ENCODE assay signal across 9 cellular contexts in genomic region chr20:1265226-1265915, GRCh38. TPM values are rescaled to one million over a fixed set of nuclear protein-coding genes. Genes with fewer than 3 reads are reported as not detected.
DNase-seq lines count a peak whose midpoint lies in the region; ATAC-seq and TF ChIP-seq lines count a peak whose summit lies in the region.
"Had no signal": no experiment of that assay in that cellular context is flagged by ENCODE, and none has a peak within 500 bp of the region (broad histone marks: within the 10 kb centered on the region; RNA-seq: fewer than 3 reads in every experiment).

No MANE protein-coding gene starts in this region.

- ATAC-seq in HG03520 (IDR thresholded peaks at IDR 0.05; ENCODE audit: unreplicated experiment) = no peak
- ATAC-seq in HG03457 (IDR thresholded peaks at IDR 0.05; ENCODE audit: unreplicated experiment) = no peak

- TF ChIP-seq POLR2A in Peyer's patch (IDR thresholded peaks at IDR 0.05) (no peak), esophagus muscularis mucosa (IDR thresholded peaks at IDR 0.05; ENCODE audit: low read depth) (no peak)

- H3K4me3 ChIP-seq in GM06990 (replicated peaks; ENCODE audit: low read depth, low read length) (peak overlapping the region; percentile 68), Peyer's patch (peak overlapping the region in 3 of 4 donors; percentile 72 to 96 (median 80)), esophagus muscularis mucosa (peak overlapping the region; percentile 63 to 96 (median 95)), rectal smooth muscle tissue (ENCODE audit: low read length) (peak overlapping the region; percentile 75)

- intact Hi-C loops in esophagus muscularis mucosa (cut with DNase I) = no loop called here

- peaks cover 0 to 13% (median 2%) of the 10 kb centered on the region in 4 donors for H3K4me1 ChIP-seq in Peyer's patch
- peaks cover 17 to 37% (median 24%) of the 10 kb centered on the region in 4 donors for H3K4me1 ChIP-seq in esophagus muscularis mucosa
- peaks cover 4% of the 10 kb centered on the region for H3K4me1 ChIP-seq in rectal smooth muscle tissue (ENCODE audit: control insufficient read depth, insufficient read depth, low read length)

- WGBS in esophagus muscularis mucosa = 85% methylated on average over 4 of the region's 4 CpGs

- H3K36me3 ChIP-seq in GM06990 (ENCODE audit: control insufficient read depth, insufficient read depth, low read length) = no peaks in the 10 kb centered on the region
- H3K36me3 ChIP-seq in Peyer's patch = no peaks in the 10 kb centered on the region
- no peaks in the 10 kb centered on the region for H3K36me3 ChIP-seq in esophagus muscularis mucosa
- H3K36me3 ChIP-seq in rectal smooth muscle tissue (ENCODE audit: control insufficient read depth, insufficient read depth, low read length) = no peaks in the 10 kb centered on the region

- TF ChIP-seq CTCF in GM06990 (IDR thresholded peaks at IDR 0.05; ENCODE audit: insufficient read depth, low read length, poor library complexity, severe bottlenecking) = no peak
- TF ChIP-seq CTCF in Peyer's patch (IDR thresholded peaks at IDR 0.05) = no peak
- TF ChIP-seq CTCF in esophagus muscularis mucosa (IDR thresholded peaks at IDR 0.05) = no peak

- no peak for TF ChIP-seq EP300 in esophagus muscularis mucosa (IDR thresholded peaks at IDR 0.05)

- DNase-seq in GM06990 (ENCODE audit: extremely low read depth, insufficient read length) (no peak), Peyer's patch (no peak), esophagus muscularis mucosa (ENCODE audit: extremely low spot score) (peak; percentile 72), NCI-H446 (lab: John Stamatoyannopoulos, UW) (no peak), cerebellar cortex (ENCODE audit: low spot score) (no peak)
- DNase-seq: NCI-H1694 had no signal

- no peaks in the 10 kb centered on the region for H3K9me3 ChIP-seq in Peyer's patch
- no peaks in the 10 kb centered on the region for H3K9me3 ChIP-seq in esophagus muscularis mucosa

- H3K27ac ChIP-seq in Peyer's patch (peak overlapping the region in 2 of 4 donors; percentile 71 to 72), esophagus muscularis mucosa (replicated peaks in 1 of 4) (peak overlapping the region; percentile 73 to 82 (median 80)), rectal smooth muscle tissue (ENCODE audit: low read depth, low read length) (peak overlapping the region; percentile 64)

- H3K9ac ChIP-seq in rectal smooth muscle tissue (ENCODE audit: low read length) = no peak overlapping the region

- H3K27me3 ChIP-seq in GM06990 (replicated peaks; ENCODE audit: control insufficient read depth, insufficient read depth, low read length) = no peaks in the 10 kb centered on the region
- H3K27me3 ChIP-seq in Peyer's patch = no peaks in the 10 kb centered on the region
- no peaks in the 10 kb centered on the region for H3K27me3 ChIP-seq in esophagus muscularis mucosa
- H3K27me3 ChIP-seq in rectal smooth muscle tissue (ENCODE audit: control insufficient read depth, insufficient read depth, low read length) = no peaks in the 10 kb centered on the region

RNA-seq across cellular contexts. Expression of gene SNPH, which starts 0.7 kb away (rescaled TPM):
- total RNA-seq in Peyer's patch (1 to 10 TPM in 3 of 4 donors, under 1 TPM in 1; 0.53 to 6.6 (median 2.4) TPM), esophagus muscularis mucosa (10 to 100 TPM in 3 of 4 donors, 1 to 10 TPM in 1; 9.6 to 29.5 (median 17.3) TPM)

RNA-seq across cellular contexts. Expression of gene RAD21L1, which starts 39.5 kb away (rescaled TPM):
- total RNA-seq in Peyer's patch (not detected), esophagus muscularis mucosa (not detected)
